Comparison of ENCODE assay signal across 17 cellular contexts in genomic region chr2:15840173-15840572, GRCh38.
"Had no signal": no experiment of that assay in that cellular context is flagged by ENCODE, and none has a peak within 500 bp of the region (broad histone marks: within the 10 kb centered on the region; RNA-seq: fewer than 3 reads in every experiment).

No MANE protein-coding gene starts in this region.

- H3K9me3 Mint-ChIP-seq: activated B cell treated with CpG ODN at 0.5 μM for 24 hours; activated CD4-positive, alpha-beta T cell treated with anti-CD3 and anti-CD28 coated beads, Interleukin-2, amount 10 ng/mL, durations not matched to agents 7 days and 5 days; activated naive CD4-positive, alpha-beta T cell treated with anti-CD3 and anti-CD28 coated beads, Interleukin-2, amount 50 U/mL, for 24 hours had no signal

- H3K4me1 Mint-ChIP-seq: activated B cell treated with CpG ODN at 0.5 μM for 24 hours; activated CD4-positive, alpha-beta T cell treated with anti-CD3 and anti-CD28 coated beads, Interleukin-2, amount 10 ng/mL, durations not matched to agents 7 days and 5 days; activated naive CD4-positive, alpha-beta T cell treated with anti-CD3 and anti-CD28 coated beads, Interleukin-2, amount 50 U/mL, for 24 hours had no signal

- H3K27me3 Mint-ChIP-seq: activated B cell treated with CpG ODN at 0.5 μM for 24 hours; activated CD4-positive, alpha-beta T cell treated with anti-CD3 and anti-CD28 coated beads, Interleukin-2, amount 10 ng/mL, durations not matched to agents 7 days and 5 days; activated naive CD4-positive, alpha-beta T cell treated with anti-CD3 and anti-CD28 coated beads, Interleukin-2, amount 50 U/mL, for 24 hours; naive B cell had no signal

- H3K4me3 ChIP-seq: body of pancreas, dorsolateral prefrontal cortex, gastroesophageal sphincter, lower lobe of right lung, stomach, thoracic aorta, vagina had no signal

- ATAC-seq: body of pancreas, gastroesophageal sphincter, left cardiac atrium, lower lobe of right lung had no signal

- H3K4me3 Mint-ChIP-seq: activated B cell treated with CpG ODN at 0.5 μM for 24 hours; activated CD4-positive, alpha-beta T cell treated with anti-CD3 and anti-CD28 coated beads, Interleukin-2, amount 10 ng/mL, durations not matched to agents 7 days and 5 days; activated naive CD4-positive, alpha-beta T cell treated with anti-CD3 and anti-CD28 coated beads, Interleukin-2, amount 50 U/mL, for 24 hours; naive B cell had no signal

- DNase-seq: activated B cell treated with CpG ODN at 0.5 μM for 24 hours; activated CD4-positive, alpha-beta T cell treated with anti-CD3 and anti-CD28 coated beads, Interleukin-2, amount 10 ng/mL, durations not matched to agents 7 days and 5 days; activated T-cell treated with anti-CD3 and anti-CD28 coated beads, Interleukin-2, amount 50 U/mL, for 1 hour; amniotic stem cell; body of pancreas; dorsolateral prefrontal cortex; left cardiac atrium; lower lobe of right lung; naive B cell; retina; stimulated activated CD4-positive, alpha-beta T cell treated with anti-CD3 and anti-CD28 coated beads, Interleukin-4, amount 100 ng/mL, for 4 hours; stomach; T-helper 2 cell had no signal

- H3K27ac Mint-ChIP-seq: activated B cell treated with CpG ODN at 0.5 μM for 24 hours; activated CD4-positive, alpha-beta T cell treated with anti-CD3 and anti-CD28 coated beads, Interleukin-2, amount 10 ng/mL, durations not matched to agents 7 days and 5 days; activated naive CD4-positive, alpha-beta T cell treated with anti-CD3 and anti-CD28 coated beads, Interleukin-2, amount 50 U/mL, for 24 hours; naive B cell had no signal

- H3K36me3 Mint-ChIP-seq: activated naive CD4-positive, alpha-beta T cell treated with anti-CD3 and anti-CD28 coated beads, Interleukin-2, amount 50 U/mL, for 24 hours had no signal
